ENCODE assay signal across 10 cellular contexts in genomic region chr12:6701078-6701768, GRCh38. TPM values are rescaled to one million over a fixed set of nuclear protein-coding genes. Genes with fewer than 3 reads are reported as not detected.
DNase-seq lines count a peak whose midpoint lies in the region; ATAC-seq, FAIRE-seq and TF ChIP-seq lines count a peak whose summit lies in the region.
"Had no signal": no experiment of that assay in that cellular context is flagged by ENCODE, and none has a peak within 500 bp of the region (broad histone marks: within the 10 kb centered on the region; RNA-seq: fewer than 3 reads in every experiment).

No MANE protein-coding gene starts in this region.

- CTCF ChIA-PET in HepG2 (lab: Yijun Ruan, JAX; ENCODE audit: low intra/inter-chr PET ratio, low total read pairs), result no interaction called here

- POLR2A ChIA-PET in HepG2 (lab: Yijun Ruan, JAX), result no interaction called here

- H2AFZ ChIP-seq in HepG2 (ENCODE audit: low read length), result no peak overlapping the region

- peak overlapping the region; percentile 40 for H3K9ac ChIP-seq in HepG2 (ENCODE audit: insufficient read depth, low read depth, low read length)

- FAIRE-seq in HepG2 (lab: Jason Lieb, UNC), result no peak
- FAIRE-seq: kidney had no signal

- H3K9me3 ChIP-seq in HepG2 (ENCODE audit: low read length) (no peaks in the 10 kb centered on the region), right lobe of liver (no peaks in the 10 kb centered on the region)

- peak overlapping the region; percentile 73 for H3K4me3 Mint-ChIP-seq in memory B cell

- H3K4me1 ChIP-seq in HepG2 (ENCODE audit: insufficient read depth, low read length) (peaks cover 27% of the 10 kb centered on the region), right lobe of liver (peaks cover 0 to 5% (median 0%) of the 10 kb centered on the region in 4 donors)

- no peaks in the 10 kb centered on the region for H3K9me3 Mint-ChIP-seq in memory B cell

- ATAC-seq in HepG2 (no peak), right lobe of liver (no peak), memory B cell (ENCODE audit: low read depth) (no peak), GM21381 (IDR thresholded peaks at IDR 0.05; ENCODE audit: unreplicated experiment) (no peak)

- no peak for DNase-seq in HepG2 (ENCODE audit: low spot score)
- no peak for DNase-seq in right lobe of liver
- DNase-seq in astrocyte of the spinal cord (ENCODE audit: low read depth, low spot score), result no peak
- no peak for DNase-seq in memory B cell (ENCODE audit: low spot score in 2 of 2)
- DNase-seq in 8988T, result no peak
- DNase-seq in NCI-H2171 (lab: John Stamatoyannopoulos, UW), result no peak
- no peak for DNase-seq in kidney glomerular epithelial cell (lab: John Stamatoyannopoulos, UW)
- DNase-seq: NCI-H2029 had no signal

- peaks cover 33% of the 10 kb centered on the region for H3K27me3 Mint-ChIP-seq in memory B cell

- H3K79me2 ChIP-seq in HepG2 (ENCODE audit: insufficient read depth, low read length), result no peaks in the 10 kb centered on the region

- no TSS peak for BruUV-seq in HepG2 (replicated peaks; lab: Mats Ljungman, UMichigan)

- H3K36me3 ChIP-seq in HepG2 (replicated peaks in 1 of 2; ENCODE audit: control insufficient read depth in 1 of 2, insufficient read depth in 2 of 2, low read length in 2 of 2) (no peaks in the 10 kb centered on the region), right lobe of liver (no peaks in the 10 kb centered on the region)

- TF ChIP-seq EP300 in HepG2 (IDR thresholded peaks at IDR 0.05; ENCODE audit: low read depth in 2 of 2, low read length in 2 of 2) (no peak), HepG2 (CRISPR knock-in tag; IDR thresholded peaks at IDR 0.05; ENCODE audit: borderline replicate concordance) (no peak)

- WGBS in HepG2 (ENCODE audit: low lambda C conversion rate), result 13% methylated on average over 12 of the region's 13 CpGs
- WGBS in right lobe of liver (ENCODE audit: insufficient coverage, low coverage, low lambda C conversion rate, missing lambda C conversion rate), result 24% methylated on average over 5 of the region's 13 CpGs

- H3K27ac ChIP-seq in HepG2 (ENCODE audit: extremely low read length, insufficient read depth, low read length), result no peak overlapping the region
- no peak overlapping the region for H3K27ac ChIP-seq in right lobe of liver

- H3K4me1 Mint-ChIP-seq in memory B cell, result peaks cover 29% of the 10 kb centered on the region

- H3K36me3 Mint-ChIP-seq in memory B cell, result peaks cover 5% of the 10 kb centered on the region

- no peaks in the 10 kb centered on the region for H4K20me1 ChIP-seq in HepG2 (ENCODE audit: insufficient read depth, low read length)

- H3K27me3 ChIP-seq in HepG2 (ENCODE audit: control insufficient read depth in 1 of 2, insufficient read depth in 2 of 2, low read length in 2 of 2) (peaks cover 6 to 58% of the 10 kb centered on the region in 2 experiments), right lobe of liver (peaks cover 6 to 11% of the 10 kb centered on the region in 2 donors)

- peak overlapping the region; percentile 94 for H3K4me2 ChIP-seq in HepG2 (ENCODE audit: low read depth, low read length)

- in situ Hi-C loops in HepG2 (cut with HindIII; ENCODE audit: extremely low pct_ligation_motif_present, low pct_unique_long_range_greater_than_20kb) (no loop called here), astrocyte of the spinal cord (cut with HindIII; ENCODE audit: low sequenced_read_pairs) (no loop called here)

- TF ChIP-seq RAD21 in HepG2 (CRISPR knock-in tag; IDR thresholded peaks at IDR 0.05), result no peak

- no peak overlapping the region for H3K27ac Mint-ChIP-seq in memory B cell

- TF ChIP-seq CTCF in HepG2 (CRISPR knock-in tag; IDR thresholded peaks at IDR 0.05) (no peak), right lobe of liver (IDR thresholded peaks at IDR 0.05) (no peak), astrocyte of the spinal cord (IDR thresholded peaks at IDR 0.05; ENCODE audit: low read depth, low read length) (no peak)

- intact Hi-C loops in HepG2 (cut with micrococcal nuclease; ENCODE audit: unreplicated experiment) (no loop called here), right lobe of liver (cut with DNase I) (no loop called here)

- H3K4me3 ChIP-seq in HepG2 (replicated peaks in 1 of 3; ENCODE audit: insufficient read depth in 1 of 3, low read depth in 2 of 3, low read length in 3 of 3) (peak overlapping the region in 2 of 3 experiments; percentile 6 to 74; a peak in 1 of 6 replicates), right lobe of liver (no peak overlapping the region), astrocyte of the spinal cord (ENCODE audit: low read depth, low read length) (peak overlapping the region; percentile 31)

- TF ChIP-seq POLR2A in HepG2 (IDR thresholded peaks at IDR 0.05; ENCODE audit: insufficient read depth in 1 of 2, low read depth in 2 of 2, low read length in 2 of 2) (no peak), right lobe of liver (IDR thresholded peaks at IDR 0.05) (no peak)

RNA-seq across cellular contexts. Expression of gene PIANP, which starts 0.6 kb away (rescaled TPM):
- total RNA-seq in HepG2 (2016; rRNA removed; fragmentation: Illumina TruSeq; extraction: Trizol) (not detected in 2 replicates), right lobe of liver (not detected)
- total RNA-seq in HepG2 (2016; cell fraction: cytosol; rRNA removed; fragmentation: Illumina TruSeq; extraction: Trizol; ENCODE audit: low read depth), result not detected in 2 replicates
- total RNA-seq in HepG2 (2016; cell fraction: insoluble cytoplasmic fraction; rRNA removed; fragmentation: Illumina TruSeq; extraction: Trizol), result not detected in 2 replicates
- not detected in 2 replicates for total RNA-seq in HepG2 (2016; cell fraction: membrane; rRNA removed; fragmentation: Illumina TruSeq; extraction: Trizol)
- total RNA-seq in HepG2 (2016; cell fraction: nucleus; rRNA removed; fragmentation: Illumina TruSeq; extraction: Trizol), result not detected in 2 replicates
- not detected in 2 replicates for polyA plus RNA-seq in HepG2 (2011; rRNA removed)
- polyA plus RNA-seq in HepG2 (2011; cell fraction: cytosol; rRNA removed), result not detected in 2 replicates
- not detected in 2 replicates for polyA plus RNA-seq in HepG2 (2011; cell fraction: nucleus; rRNA removed)
- 0.07 TPM in 1 of 2 replicates, not detected in the other for polyA plus RNA-seq in HepG2 (2012)
- not detected in 2 replicates for polyA plus RNA-seq in HepG2 (2016; cell fraction: cytosol; fragmentation: Illumina TruSeq; extraction: Trizol; ENCODE audit: low read depth)
- polyA plus RNA-seq in HepG2 (2016; cell fraction: insoluble cytoplasmic fraction; fragmentation: Illumina TruSeq; extraction: Trizol; ENCODE audit: low read depth), result not detected in 2 replicates
- not detected in 2 replicates for polyA plus RNA-seq in HepG2 (2016; cell fraction: membrane; fragmentation: Illumina TruSeq; extraction: Trizol; ENCODE audit: low read depth)
- not detected in 2 replicates for polyA plus RNA-seq in HepG2 (2016; cell fraction: nucleus; fragmentation: Illumina TruSeq; extraction: Trizol; ENCODE audit: insufficient read depth, low read depth)
- polyA minus RNA-seq in HepG2 (2011; rRNA and poly(A)+ RNA removed; ENCODE audit: low replicate concordance), result not detected in 2 replicates
- not detected in 2 replicates for polyA minus RNA-seq in HepG2 (2011; cell fraction: cytosol; rRNA and poly(A)+ RNA removed)
- polyA minus RNA-seq in HepG2 (2011; cell fraction: nucleus; rRNA and poly(A)+ RNA removed), result not detected in 2 replicates

RNA-seq across cellular contexts. Expression of gene ZNF384, which starts 12.0 kb away (rescaled TPM):
- 23.6 and 24.1 TPM in 2 replicates for total RNA-seq in HepG2 (2016; rRNA removed; fragmentation: Illumina TruSeq; extraction: Trizol)
- total RNA-seq in HepG2 (2016; cell fraction: cytosol; rRNA removed; fragmentation: Illumina TruSeq; extraction: Trizol; ENCODE audit: low read depth), result 9.5 and 12.0 TPM in 2 replicates
- total RNA-seq in HepG2 (2016; cell fraction: insoluble cytoplasmic fraction; rRNA removed; fragmentation: Illumina TruSeq; extraction: Trizol), result 19.2 and 25.6 TPM in 2 replicates
- total RNA-seq in HepG2 (2016; cell fraction: membrane; rRNA removed; fragmentation: Illumina TruSeq; extraction: Trizol), result 22.5 and 24.6 TPM in 2 replicates
- total RNA-seq in HepG2 (2016; cell fraction: nucleus; rRNA removed; fragmentation: Illumina TruSeq; extraction: Trizol), result 23.6 and 28.7 TPM in 2 replicates
- 54.3 and 55.3 TPM in 2 replicates for polyA plus RNA-seq in HepG2 (2011; rRNA removed)
- polyA plus RNA-seq in HepG2 (2011; cell fraction: cytosol; rRNA removed), result 26.5 and 29.9 TPM in 2 replicates
- 112 and 139 TPM in 2 replicates for polyA plus RNA-seq in HepG2 (2011; cell fraction: nucleus; rRNA removed)
- 40.4 and 40.6 TPM in 2 replicates for polyA plus RNA-seq in HepG2 (2012)
- polyA plus RNA-seq in HepG2 (2016; cell fraction: cytosol; fragmentation: Illumina TruSeq; extraction: Trizol; ENCODE audit: low read depth), result 10.8 and 12.9 TPM in 2 replicates
- polyA plus RNA-seq in HepG2 (2016; cell fraction: insoluble cytoplasmic fraction; fragmentation: Illumina TruSeq; extraction: Trizol; ENCODE audit: low read depth), result 33.3 and 40.1 TPM in 2 replicates
- 24.4 and 28.3 TPM in 2 replicates for polyA plus RNA-seq in HepG2 (2016; cell fraction: membrane; fragmentation: Illumina TruSeq; extraction: Trizol; ENCODE audit: low read depth)
- 82.1 and 94.6 TPM in 2 replicates for polyA plus RNA-seq in HepG2 (2016; cell fraction: nucleus; fragmentation: Illumina TruSeq; extraction: Trizol; ENCODE audit: insufficient read depth, low read depth)
- polyA minus RNA-seq in HepG2 (2011; rRNA and poly(A)+ RNA removed; ENCODE audit: low replicate concordance), result 80.0 and 92.0 TPM in 2 replicates
- 13.9 and 16.4 TPM in 2 replicates for polyA minus RNA-seq in HepG2 (2011; cell fraction: cytosol; rRNA and poly(A)+ RNA removed)
- 55.5 and 59.3 TPM in 2 replicates for polyA minus RNA-seq in HepG2 (2011; cell fraction: nucleus; rRNA and poly(A)+ RNA removed)
- 10 to 100 TPM; 11.9 to 22.3 (median 18.3) TPM for total RNA-seq in right lobe of liver

RNA-seq across cellular contexts. Expression of gene COPS7A, which starts 22.6 kb away (rescaled TPM):
- total RNA-seq in HepG2 (2016; rRNA removed; fragmentation: Illumina TruSeq; extraction: Trizol) (38.0 and 40.0 TPM in 2 replicates), right lobe of liver (10 to 100 TPM; 26.7 to 49.5 (median 30.6) TPM)
- 16.6 and 19.7 TPM in 2 replicates for total RNA-seq in HepG2 (2016; cell fraction: cytosol; rRNA removed; fragmentation: Illumina TruSeq; extraction: Trizol; ENCODE audit: low read depth)
- total RNA-seq in HepG2 (2016; cell fraction: insoluble cytoplasmic fraction; rRNA removed; fragmentation: Illumina TruSeq; extraction: Trizol), result 38.4 and 43.8 TPM in 2 replicates
- total RNA-seq in HepG2 (2016; cell fraction: membrane; rRNA removed; fragmentation: Illumina TruSeq; extraction: Trizol), result 33.7 and 38.9 TPM in 2 replicates
- 20.4 and 24.9 TPM in 2 replicates for total RNA-seq in HepG2 (2016; cell fraction: nucleus; rRNA removed; fragmentation: Illumina TruSeq; extraction: Trizol)
- polyA plus RNA-seq in HepG2 (2011; rRNA removed), result 71.4 and 73.6 TPM in 2 replicates
- 68.4 and 72.5 TPM in 2 replicates for polyA plus RNA-seq in HepG2 (2011; cell fraction: cytosol; rRNA removed)
- 96.7 and 97.8 TPM in 2 replicates for polyA plus RNA-seq in HepG2 (2011; cell fraction: nucleus; rRNA removed)
- polyA plus RNA-seq in HepG2 (2012), result 27.8 and 28.6 TPM in 2 replicates
- 16.8 and 17.8 TPM in 2 replicates for polyA plus RNA-seq in HepG2 (2016; cell fraction: cytosol; fragmentation: Illumina TruSeq; extraction: Trizol; ENCODE audit: low read depth)
- 43.9 and 53.4 TPM in 2 replicates for polyA plus RNA-seq in HepG2 (2016; cell fraction: insoluble cytoplasmic fraction; fragmentation: Illumina TruSeq; extraction: Trizol; ENCODE audit: low read depth)
- polyA plus RNA-seq in HepG2 (2016; cell fraction: membrane; fragmentation: Illumina TruSeq; extraction: Trizol; ENCODE audit: low read depth), result 27.8 and 32.9 TPM in 2 replicates
- 43.1 and 49.0 TPM in 2 replicates for polyA plus RNA-seq in HepG2 (2016; cell fraction: nucleus; fragmentation: Illumina TruSeq; extraction: Trizol; ENCODE audit: insufficient read depth, low read depth)
- 54.1 and 62.8 TPM in 2 replicates for polyA minus RNA-seq in HepG2 (2011; rRNA and poly(A)+ RNA removed; ENCODE audit: low replicate concordance)
- polyA minus RNA-seq in HepG2 (2011; cell fraction: cytosol; rRNA and poly(A)+ RNA removed), result 14.6 and 16.3 TPM in 2 replicates
- polyA minus RNA-seq in HepG2 (2011; cell fraction: nucleus; rRNA and poly(A)+ RNA removed), result 9.7 and 12.6 TPM in 2 replicates

RNA-seq across cellular contexts. Expression of gene ING4, which starts 38.3 kb away (rescaled TPM):
- total RNA-seq in HepG2 (2016; rRNA removed; fragmentation: Illumina TruSeq; extraction: Trizol), result 12.7 and 14.4 TPM in 2 replicates
- 2.9 and 3.4 TPM in 2 replicates for total RNA-seq in HepG2 (2016; cell fraction: cytosol; rRNA removed; fragmentation: Illumina TruSeq; extraction: Trizol; ENCODE audit: low read depth)
- total RNA-seq in HepG2 (2016; cell fraction: insoluble cytoplasmic fraction; rRNA removed; fragmentation: Illumina TruSeq; extraction: Trizol), result 13.3 and 14.0 TPM in 2 replicates
- 5.1 and 6.2 TPM in 2 replicates for total RNA-seq in HepG2 (2016; cell fraction: membrane; rRNA removed; fragmentation: Illumina TruSeq; extraction: Trizol)
- total RNA-seq in HepG2 (2016; cell fraction: nucleus; rRNA removed; fragmentation: Illumina TruSeq; extraction: Trizol), result 11.6 and 13.4 TPM in 2 replicates
- 32.4 and 34.2 TPM in 2 replicates for polyA plus RNA-seq in HepG2 (2011; rRNA removed)
- polyA plus RNA-seq in HepG2 (2011; cell fraction: cytosol; rRNA removed), result 22.0 and 28.2 TPM in 2 replicates
- 105 and 110 TPM in 2 replicates for polyA plus RNA-seq in HepG2 (2011; cell fraction: nucleus; rRNA removed)
- polyA plus RNA-seq in HepG2 (2012), result 22.9 and 25.8 TPM in 2 replicates
- 2.6 and 2.9 TPM in 2 replicates for polyA plus RNA-seq in HepG2 (2016; cell fraction: cytosol; fragmentation: Illumina TruSeq; extraction: Trizol; ENCODE audit: low read depth)
- polyA plus RNA-seq in HepG2 (2016; cell fraction: insoluble cytoplasmic fraction; fragmentation: Illumina TruSeq; extraction: Trizol; ENCODE audit: low read depth), result 12.1 and 12.8 TPM in 2 replicates
- polyA plus RNA-seq in HepG2 (2016; cell fraction: membrane; fragmentation: Illumina TruSeq; extraction: Trizol; ENCODE audit: low read depth), result 3.7 and 4.9 TPM in 2 replicates
- polyA plus RNA-seq in HepG2 (2016; cell fraction: nucleus; fragmentation: Illumina TruSeq; extraction: Trizol; ENCODE audit: insufficient read depth, low read depth), result 28.8 and 29.1 TPM in 2 replicates
- 11.6 and 18.9 TPM in 2 replicates for polyA minus RNA-seq in HepG2 (2011; rRNA and poly(A)+ RNA removed; ENCODE audit: low replicate concordance)
- polyA minus RNA-seq in HepG2 (2011; cell fraction: cytosol; rRNA and poly(A)+ RNA removed), result 3.6 and 5.9 TPM in 2 replicates
- polyA minus RNA-seq in HepG2 (2011; cell fraction: nucleus; rRNA and poly(A)+ RNA removed), result 25.4 and 28.7 TPM in 2 replicates
- total RNA-seq in right lobe of liver, result 10 to 100 TPM; 10.6 to 20.0 (median 17.0) TPM

RNA-seq across cellular contexts. Expression of gene MLF2, which starts 51.7 kb away (rescaled TPM):
- total RNA-seq in HepG2 (2016; rRNA removed; fragmentation: Illumina TruSeq; extraction: Trizol) (88.1 and 95.8 TPM in 2 replicates), right lobe of liver (100 to 1,000 TPM; 104 to 185 (median 134) TPM)
- total RNA-seq in HepG2 (2016; cell fraction: cytosol; rRNA removed; fragmentation: Illumina TruSeq; extraction: Trizol; ENCODE audit: low read depth), result 20.8 and 28.2 TPM in 2 replicates
- total RNA-seq in HepG2 (2016; cell fraction: insoluble cytoplasmic fraction; rRNA removed; fragmentation: Illumina TruSeq; extraction: Trizol), result 86.9 and 96.5 TPM in 2 replicates
- total RNA-seq in HepG2 (2016; cell fraction: membrane; rRNA removed; fragmentation: Illumina TruSeq; extraction: Trizol), result 41.7 and 71.5 TPM in 2 replicates
- total RNA-seq in HepG2 (2016; cell fraction: nucleus; rRNA removed; fragmentation: Illumina TruSeq; extraction: Trizol), result 50.4 and 54.8 TPM in 2 replicates
- 167 and 178 TPM in 2 replicates for polyA plus RNA-seq in HepG2 (2011; rRNA removed)
- 182 and 203 TPM in 2 replicates for polyA plus RNA-seq in HepG2 (2011; cell fraction: cytosol; rRNA removed)
- 234 and 240 TPM in 2 replicates for polyA plus RNA-seq in HepG2 (2011; cell fraction: nucleus; rRNA removed)
- polyA plus RNA-seq in HepG2 (2012), result 94.9 and 97.7 TPM in 2 replicates
- 31.3 and 48.0 TPM in 2 replicates for polyA plus RNA-seq in HepG2 (2016; cell fraction: cytosol; fragmentation: Illumina TruSeq; extraction: Trizol; ENCODE audit: low read depth)
- 178 and 184 TPM in 2 replicates for polyA plus RNA-seq in HepG2 (2016; cell fraction: insoluble cytoplasmic fraction; fragmentation: Illumina TruSeq; extraction: Trizol; ENCODE audit: low read depth)
- 69.7 and 93.5 TPM in 2 replicates for polyA plus RNA-seq in HepG2 (2016; cell fraction: membrane; fragmentation: Illumina TruSeq; extraction: Trizol; ENCODE audit: low read depth)
- 128 and 129 TPM in 2 replicates for polyA plus RNA-seq in HepG2 (2016; cell fraction: nucleus; fragmentation: Illumina TruSeq; extraction: Trizol; ENCODE audit: insufficient read depth, low read depth)
- 127 and 179 TPM in 2 replicates for polyA minus RNA-seq in HepG2 (2011; rRNA and poly(A)+ RNA removed; ENCODE audit: low replicate concordance)
- polyA minus RNA-seq in HepG2 (2011; cell fraction: cytosol; rRNA and poly(A)+ RNA removed), result 36.1 and 36.7 TPM in 2 replicates
- 47.3 and 50.7 TPM in 2 replicates for polyA minus RNA-seq in HepG2 (2011; cell fraction: nucleus; rRNA and poly(A)+ RNA removed)

Comparison
In these comparisons a context has a peak if more than half of its experiments do, and no peak if none do; other contexts are left out.
1. H3K4me3 ChIP-seq: peak in HepG2 (2 of 3) and astrocyte of the spinal cord (single experiment); none in right lobe of liver (0 of 3).